In genomic region chr3:14179114-14179465, GRCh38 we compare ENCODE assay signal across 8 cellular contexts. TPM values are rescaled to one million over a fixed set of nuclear protein-coding genes. Genes with fewer than 3 reads are reported as not detected.
DNase-seq lines count a peak whose midpoint lies in the region; ATAC-seq and TF ChIP-seq lines count a peak whose summit lies in the region.

No MANE protein-coding gene starts in this region.

- H3K27ac ChIP-seq in 22Rv1 (peak overlapping the region; percentile 85), HUES64 (ENCODE audit: low read depth, low read length) (peak overlapping the region; percentile 65), caudate nucleus (ENCODE audit: low read depth, low read length) (peak overlapping the region; percentile 17)

- ATAC-seq in mucosa of descending colon (no peak), HG02938 (IDR thresholded peaks at IDR 0.05; ENCODE audit: unreplicated experiment) (no peak), HG02798 (IDR thresholded peaks at IDR 0.05; ENCODE audit: poor library complexity, unreplicated experiment) (no peak)

- WGBS in HUES64: 4% methylated on average over 3 of the region's 3 CpGs

- DNase-seq in caudate nucleus (lab: John Stamatoyannopoulos, UW) (no peak), mucosa of descending colon (no peak), NCI-H2227 treated with DMSO at 0.1 percent for 48 hours (lab: John Stamatoyannopoulos, UW) (no peak), NCI-H345 (lab: John Stamatoyannopoulos, UW) (no peak)

- no peak for TF ChIP-seq CTCF in 22Rv1 (IDR thresholded peaks at IDR 0.05)
- TF ChIP-seq CTCF in mucosa of descending colon (IDR thresholded peaks at IDR 0.05): no peak

- H3K9ac ChIP-seq in HUES64 (ENCODE audit: low read depth, low read length): peak overlapping the region; percentile 93

- no peaks in the 10 kb centered on the region for H3K9me3 ChIP-seq in HUES64 (ENCODE audit: insufficient read depth, low read depth, low read length)
- H3K9me3 ChIP-seq in mucosa of descending colon: no peaks in the 10 kb centered on the region

- H3K4me1 ChIP-seq in HUES64 (ENCODE audit: insufficient read depth, low read length) (peaks cover 17% of the 10 kb centered on the region), mucosa of descending colon (ENCODE audit: low read depth) (peaks cover 10% of the 10 kb centered on the region)

- intact Hi-C loops in mucosa of descending colon (cut with DNase I, micrococcal nuclease): no loop called here

- no peaks in the 10 kb centered on the region for H3K27me3 ChIP-seq in HUES64 (ENCODE audit: insufficient read depth, low read length)

- peaks cover 33% of the 10 kb centered on the region for H3K36me3 ChIP-seq in HUES64 (ENCODE audit: insufficient read depth, low read length)
- H3K36me3 ChIP-seq in mucosa of descending colon (ENCODE audit: low read depth): no peaks in the 10 kb centered on the region

- peak overlapping the region; percentile 76 for H3K4me3 ChIP-seq in HUES64 (ENCODE audit: low read length)
- H3K4me3 ChIP-seq in mucosa of descending colon: peak overlapping the region; percentile 77

RNA-seq across cellular contexts. Expression of gene LSM3, which starts 0.5 kb away (rescaled TPM):
- polyA plus RNA-seq in HUES64 (2013, experiment 1 of 2): 32.6 TPM
- polyA plus RNA-seq in HUES64 (2013, experiment 2 of 2): 32.6 TPM
- 10 to 100 TPM in 1 of 3 donors, 1 to 10 TPM in 2; 8.3 to 13.1 (median 9.8) TPM for total RNA-seq in mucosa of descending colon

RNA-seq across cellular contexts. Expression of gene XPC, which starts 0.7 kb away (rescaled TPM):
- polyA plus RNA-seq in HUES64 (2013, experiment 1 of 2): 19.8 TPM
- 24.8 TPM for polyA plus RNA-seq in HUES64 (2013, experiment 2 of 2)
- 10 to 100 TPM; 22.4 to 30.6 (median 26.9) TPM for total RNA-seq in mucosa of descending colon

RNA-seq across cellular contexts. Expression of gene TMEM43, which starts 54.2 kb away (rescaled TPM):
- polyA plus RNA-seq in HUES64 (2013, experiment 1 of 2): 30.5 TPM
- polyA plus RNA-seq in HUES64 (2013, experiment 2 of 2): 25.1 TPM
- total RNA-seq in mucosa of descending colon: 10 to 100 TPM; 23.1 to 50.4 (median 31.3) TPM

RNA-seq across cellular contexts. Expression of gene CHCHD4, which starts 54.4 kb away (rescaled TPM):
- polyA plus RNA-seq in HUES64 (2013, experiment 1 of 2): 26.9 TPM
- 25.5 TPM for polyA plus RNA-seq in HUES64 (2013, experiment 2 of 2)
- total RNA-seq in mucosa of descending colon: 10 to 100 TPM; 15.1 to 32.6 (median 15.2) TPM

Comparison
In these comparisons a context has a peak if more than half of its experiments do, and no peak if none do; other contexts are left out.
1. H3K27ac ChIP-seq: peak in every context shown above with its lines; median percentile 85 in 22Rv1; 65 in HUES64; 17 in caudate nucleus.